ENCODE assay signal across 10 cellular contexts in the genomic region with DNA sequence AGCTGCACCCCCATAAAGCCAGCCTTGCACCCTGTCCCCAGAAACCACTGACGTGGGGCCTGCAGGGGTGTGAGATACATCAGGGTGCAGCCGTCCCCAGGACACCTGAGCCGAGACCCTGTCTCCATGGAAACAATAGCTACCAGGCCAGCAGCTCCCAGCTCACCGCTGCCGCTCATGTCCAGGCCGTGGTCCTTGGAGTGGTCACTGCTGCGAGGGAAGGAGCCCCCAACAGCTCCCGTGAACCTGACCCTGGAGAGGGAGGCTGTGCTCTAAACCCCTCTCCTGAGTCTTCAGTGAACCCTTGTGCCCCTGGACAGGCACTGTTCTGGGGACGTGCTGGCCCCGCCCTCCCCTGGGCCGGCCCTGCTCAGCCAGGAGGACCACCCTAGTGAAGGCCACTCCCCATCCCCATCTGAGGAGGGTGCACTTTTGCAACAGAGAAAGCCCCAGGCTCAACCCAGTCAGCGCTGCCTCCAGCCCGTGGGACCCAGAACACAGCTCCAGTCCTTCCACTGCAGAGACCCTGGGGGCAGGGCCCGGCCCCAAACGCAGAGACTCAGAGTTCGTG. TPM values are rescaled to one million over a fixed set of nuclear protein-coding genes. Genes with fewer than 3 reads are reported as not detected.
A peak's percentile ranks its signal among the peaks of the same experiment; 100 is the strongest.
DNase-seq lines count a peak whose midpoint lies in the region; ATAC-seq and TF ChIP-seq lines count a peak whose summit lies in the region.
"Had no signal": no experiment of that assay in that cellular context is flagged by ENCODE, and none has a peak within 500 bp of the region (broad histone marks: within the 10 kb centered on the region; RNA-seq: fewer than 3 reads in every experiment).

No MANE protein-coding gene starts in this region.

- BruUV-seq in PC-3 (replicated peaks; lab: Mats Ljungman, UMichigan) = no TSS peak

- no peak overlapping the region for H4K91ac ChIP-seq in neuronal stem cell (ENCODE audit: low read depth, low read length, poor library complexity)

- H2BK5ac ChIP-seq in neuronal stem cell (ENCODE audit: low read length) = peak overlapping the region; percentile 0

- intact Hi-C loops in PC-3 (cut with micrococcal nuclease) = loop anchor here (5.0 kb wide), 1 partner anchor 46 kb away; no protein-coding TSS in a partner anchor
- intact Hi-C loops in left ventricle myocardium superior (cut with micrococcal nuclease) = loop anchor here (10.0 kb wide), 1 partner anchor 53 kb away; no protein-coding TSS in a partner anchor

- H3F3A ChIP-seq in PC-3 (ENCODE audit: low read length, unreplicated experiment) = no peaks in the 10 kb centered on the region

- no peak overlapping the region for H3K4ac ChIP-seq in neuronal stem cell (ENCODE audit: low read length)

- no peak overlapping the region for H3K27ac Mint-ChIP-seq in activated CD8-positive, alpha-beta memory T cell treated with anti-CD3 and anti-CD28 coated beads, Interleukin-2, amount 10 ng/mL, durations not matched to agents 7 days and 5 days
- H3K27ac Mint-ChIP-seq: IgD-negative memory B cell had no signal

- CTCF ChIA-PET in PC-3 (lab: Charles Lee) = no interaction called here
- CTCF ChIA-PET in activated CD8-positive, alpha-beta memory T cell treated with anti-CD3 and anti-CD28 coated beads, Interleukin-2, amount 10 ng/mL, durations not matched to agents 7 days and 5 days (lab: Charles Lee) = no interaction called here

- H3K27ac ChIP-seq in ACC112 (ENCODE audit: low read depth, low read length) = 0 out of 2 replicates have a peak overlapping the region, but pooled peaks have one; percentile 16
- H3K27ac ChIP-seq in PC-3 (ENCODE audit: low read length) = peak overlapping the region; percentile 72
- H3K27ac ChIP-seq in neuronal stem cell (replicated peaks; ENCODE audit: low read length) = no peak overlapping the region

- ATAC-seq in PC-3 = no peak
- ATAC-seq in left ventricle myocardium superior = peak; percentile 62
- ATAC-seq in activated CD8-positive, alpha-beta memory T cell treated with anti-CD3 and anti-CD28 coated beads, Interleukin-2, amount 10 ng/mL, durations not matched to agents 7 days and 5 days = no peak

- H3K4me3 ChIP-seq in ACC112 (ENCODE audit: low read depth, low read length) = peak overlapping the region; percentile 35; the same call in 1 of the 2 replicates
- peak overlapping the region; percentile 31; the same call in 1 of the 2 replicates for H3K4me3 ChIP-seq in PC-3 (ENCODE audit: low read length)
- no peak overlapping the region for H3K4me3 ChIP-seq in neuronal stem cell (ENCODE audit: low read length in 2 of 2)
- H3K4me3 ChIP-seq: GM12878 had no signal

- H3K9me3 ChIP-seq in PC-3 (ENCODE audit: low read length) (no peaks in the 10 kb centered on the region), neuronal stem cell (replicated peaks in 1 of 2; ENCODE audit: control insufficient read depth in 2 of 2, insufficient read depth in 1 of 2, low read depth in 1 of 2, low read length in 2 of 2) (peaks cover 0 to 3% of the 10 kb centered on the region in 2 donors)

- H3K9ac ChIP-seq in PC-3 (ENCODE audit: low read length) = peak overlapping the region; percentile 43
- H3K9ac ChIP-seq in neuronal stem cell (ENCODE audit: low read depth, low read length, poor library complexity) = no peak overlapping the region

- H3K9me3 Mint-ChIP-seq in activated CD8-positive, alpha-beta memory T cell treated with anti-CD3 and anti-CD28 coated beads, Interleukin-2, amount 10 ng/mL, durations not matched to agents 7 days and 5 days (ENCODE audit: low read depth) = no peaks in the 10 kb centered on the region
- H3K9me3 Mint-ChIP-seq: IgD-negative memory B cell had no signal

- H3K4me1 ChIP-seq in ACC112 (ENCODE audit: control insufficient read depth, insufficient read depth, low read length, unreplicated experiment) (peaks cover 18% of the 10 kb centered on the region), PC-3 (ENCODE audit: insufficient read depth, low read length) (peaks cover 30% of the 10 kb centered on the region), neuronal stem cell (ENCODE audit: control insufficient read depth in 2 of 2, insufficient read depth in 1 of 2, low read depth in 1 of 2, low read length in 2 of 2) (peaks cover 30 to 47% of the 10 kb centered on the region in 2 donors)

- no peak for TF ChIP-seq CTCF in PC-3 (conservative IDR thresholded peaks at IDR 0.05; ENCODE audit: low read depth, low read length)

- H3K18ac ChIP-seq in neuronal stem cell (ENCODE audit: low read length) = peak overlapping the region; percentile 44

- POLR2A ChIA-PET in PC-3 (lab: Charles Lee; ENCODE audit: unreplicated experiment) = no interaction called here

- H3K23ac ChIP-seq in neuronal stem cell (ENCODE audit: low read depth, low read length, poor library complexity) = no peak overlapping the region

- no peak overlapping the region for H2BK120ac ChIP-seq in neuronal stem cell (ENCODE audit: low read depth, low read length)

- no peaks in the 10 kb centered on the region for H3K36me3 Mint-ChIP-seq in activated CD8-positive, alpha-beta memory T cell treated with anti-CD3 and anti-CD28 coated beads, Interleukin-2, amount 10 ng/mL, durations not matched to agents 7 days and 5 days
- H3K36me3 Mint-ChIP-seq: IgD-negative memory B cell had no signal

- H3K36me3 ChIP-seq in ACC112 (ENCODE audit: insufficient read depth, low read length) (no peaks in the 10 kb centered on the region), PC-3 (ENCODE audit: low read depth, low read length) (no peaks in the 10 kb centered on the region), neuronal stem cell (replicated peaks in 1 of 2; ENCODE audit: control insufficient read depth in 2 of 2, insufficient read depth in 2 of 2, low read length in 2 of 2) (no peaks in the 10 kb centered on the region)

- H4K20me1 ChIP-seq in PC-3 (ENCODE audit: low read length) = no peaks in the 10 kb centered on the region

- H4K8ac ChIP-seq in neuronal stem cell (ENCODE audit: low read depth, low read length) = no peak overlapping the region

- H3K27me3 ChIP-seq in ACC112 (ENCODE audit: insufficient read depth, low read length) (no peaks in the 10 kb centered on the region), PC-3 (ENCODE audit: low read length) (no peaks in the 10 kb centered on the region), neuronal stem cell (ENCODE audit: control insufficient read depth in 3 of 3, insufficient read depth in 3 of 3, low read depth in 1 of 3, low read length in 3 of 3) (peaks cover 2 to 46% (median 28%) of the 10 kb centered on the region in 3 experiments)

- H2AFZ ChIP-seq in ACC112 (ENCODE audit: low read length, unreplicated experiment) (no peak overlapping the region), PC-3 (ENCODE audit: low read length) (0 out of 2 replicates have a peak overlapping the region, but pooled peaks have one; percentile 87), neuronal stem cell (ENCODE audit: low read length) (peak overlapping the region; percentile 88)

- no peak overlapping the region for H2BK15ac ChIP-seq in neuronal stem cell (ENCODE audit: low read length)

- H3K79me2 ChIP-seq in ACC112 (ENCODE audit: control insufficient read depth, insufficient read depth, low read length, unreplicated experiment) (no peaks in the 10 kb centered on the region), PC-3 (ENCODE audit: low read length) (no peaks in the 10 kb centered on the region)

- no peak overlapping the region for H2AK5ac ChIP-seq in neuronal stem cell (ENCODE audit: low read depth, low read length)

- H3K79me1 ChIP-seq in neuronal stem cell (ENCODE audit: low read depth, low read length) = no peaks in the 10 kb centered on the region

- H2BK12ac ChIP-seq in neuronal stem cell (ENCODE audit: low read length) = no peak overlapping the region

- no peak overlapping the region for H3K4me3 Mint-ChIP-seq in activated CD8-positive, alpha-beta memory T cell treated with anti-CD3 and anti-CD28 coated beads, Interleukin-2, amount 10 ng/mL, durations not matched to agents 7 days and 5 days

- no peaks in the 10 kb centered on the region for H3K4me1 Mint-ChIP-seq in activated CD8-positive, alpha-beta memory T cell treated with anti-CD3 and anti-CD28 coated beads, Interleukin-2, amount 10 ng/mL, durations not matched to agents 7 days and 5 days

- DNase-seq in PC-3 (no peak), left ventricle myocardium superior (peak; percentile 72), neuronal stem cell (ENCODE audit: low spot score) (no peak), GF-D8 (lab: John Stamatoyannopoulos, UW) (no peak), NCI-H1694 treated with DMSO at 0.1 percent for 48 hours (lab: John Stamatoyannopoulos, UW) (no peak)
- no peak for DNase-seq in activated CD8-positive, alpha-beta memory T cell treated with anti-CD3 and anti-CD28 coated beads, Interleukin-2, amount 10 ng/mL, durations not matched to agents 7 days and 5 days
- DNase-seq in stimulated activated CD4-positive, alpha-beta T cell treated with anti-CD3 and anti-CD28 coated beads, Interleukin-2, amount 100 ng/mL, for 48 hours = no peak

- no CpG with 5 or more reads among the region's 16 CpGs for WGBS in neuronal stem cell (ENCODE audit: extremely low coverage in 2 of 2, insufficient read length in 2 of 2, insufficient replicate concordance in 1 of 2), 2 donors

- H3K27me3 Mint-ChIP-seq in activated CD8-positive, alpha-beta memory T cell treated with anti-CD3 and anti-CD28 coated beads, Interleukin-2, amount 10 ng/mL, durations not matched to agents 7 days and 5 days = no peaks in the 10 kb centered on the region

- H3K4me2 ChIP-seq in PC-3 (ENCODE audit: low read length) = peak overlapping the region; percentile 78
- H3K4me2 ChIP-seq in neuronal stem cell (ENCODE audit: insufficient read depth, low read length, poor library complexity, severe bottlenecking) = peak overlapping the region; percentile 37

- H3K14ac ChIP-seq in neuronal stem cell (ENCODE audit: low read length) = no peak overlapping the region

- no peaks in the 10 kb centered on the region for H3K9me2 ChIP-seq in PC-3 (replicated peaks; ENCODE audit: low read length)

RNA-seq across cellular contexts. Expression of gene INPP5A, which starts 19.6 kb away (rescaled TPM):
- 22.6 and 27.8 TPM in 2 replicates for total RNA-seq in PC-3 (2014; rRNA removed)
- 108 TPM for total RNA-seq in left ventricle myocardium superior
- polyA plus RNA-seq in neuronal stem cell (2013, experiment 1 of 2) = 13.4 TPM
- 13.7 TPM for polyA plus RNA-seq in neuronal stem cell (2013, experiment 2 of 2)
- total RNA-seq in activated CD8-positive, alpha-beta memory T cell treated with anti-CD3 and anti-CD28 coated beads, Interleukin-2, amount 10 ng/mL, durations not matched to agents 7 days and 5 days = 1 to 10 TPM; 6.6 to 7.0 TPM

Comparison
In these comparisons a context has a peak if more than half of its experiments do, and no peak if none do; other contexts are left out.
1. H3K4me3 ChIP-seq: peak in ACC112 (single experiment) and PC-3 (single experiment); none in neuronal stem cell (0 of 2).